In genomic region chr14:100818221-100818699, GRCh38 we compare ENCODE assay signal across 13 cellular contexts. TPM values are rescaled to one million over a fixed set of nuclear protein-coding genes. Genes with fewer than 3 reads are reported as not detected.
"Had no signal": no experiment of that assay in that cellular context is flagged by ENCODE, and none has a peak within 500 bp of the region (broad histone marks: within the 10 kb centered on the region; RNA-seq: fewer than 3 reads in every experiment).

No MANE protein-coding gene starts in this region.

- H3K27me3 Mint-ChIP-seq: progenitor cell of endocrine pancreas had no signal

- H3K4me3 Mint-ChIP-seq: activated naive CD4-positive, alpha-beta T cell treated with anti-CD3 and anti-CD28 coated beads, Interleukin-2, amount 10 ng/mL, durations not matched to agents 7 days and 5 days; activated T-helper 17 cell treated with anti-CD3 and anti-CD28 coated beads, Interleukin-2, amount 50 U/mL, for 72 hours; naive thymus-derived CD8-positive, alpha-beta T cell had no signal

- H3K27ac Mint-ChIP-seq: activated naive CD4-positive, alpha-beta T cell treated with anti-CD3 and anti-CD28 coated beads, Interleukin-2, amount 10 ng/mL, durations not matched to agents 7 days and 5 days; activated T-helper 17 cell treated with anti-CD3 and anti-CD28 coated beads, Interleukin-2, amount 50 U/mL, for 72 hours; progenitor cell of endocrine pancreas had no signal

- H3K4me1 Mint-ChIP-seq: activated naive CD4-positive, alpha-beta T cell treated with anti-CD3 and anti-CD28 coated beads, Interleukin-2, amount 10 ng/mL, durations not matched to agents 7 days and 5 days; activated T-helper 17 cell treated with anti-CD3 and anti-CD28 coated beads, Interleukin-2, amount 50 U/mL, for 72 hours had no signal

- DNase-seq: activated naive CD4-positive, alpha-beta T cell treated with anti-CD3 and anti-CD28 coated beads, Interleukin-2, amount 10 ng/mL, durations not matched to agents 7 days and 5 days; islet precursor cell; mammary epithelial cell; naive thymus-derived CD8-positive, alpha-beta T cell; small intestine; stimulated activated naive CD8-positive, alpha-beta T cell treated with anti-CD3 and anti-CD28 coated beads, Interleukin-15, Interleukin-2, amounts not matched to agents 100 U/mL and 50 U/mL, for 24 hours; transverse colon had no signal

- H3K9me3 Mint-ChIP-seq: activated naive CD4-positive, alpha-beta T cell treated with anti-CD3 and anti-CD28 coated beads, Interleukin-2, amount 10 ng/mL, durations not matched to agents 7 days and 5 days had no signal

- FAIRE-seq: astrocyte, endometrium, small intestine had no signal

- H3K36me3 Mint-ChIP-seq: activated naive CD4-positive, alpha-beta T cell treated with anti-CD3 and anti-CD28 coated beads, Interleukin-2, amount 10 ng/mL, durations not matched to agents 7 days and 5 days; naive thymus-derived CD8-positive, alpha-beta T cell had no signal

- ATAC-seq: activated CD4-positive, CD25-positive, alpha-beta regulatory T cell treated with anti-CD3 and anti-CD28 coated beads, Interleukin-2, amount 50 U/mL, for 24 hours; activated T-helper 17 cell treated with anti-CD3 and anti-CD28 coated beads, Interleukin-2, amount 50 U/mL, for 72 hours; left lobe of liver; naive thymus-derived CD8-positive, alpha-beta T cell; stimulated activated naive CD8-positive, alpha-beta T cell treated with anti-CD3 and anti-CD28 coated beads, Interleukin-15, Interleukin-2, amounts not matched to agents 100 U/mL and 50 U/mL, for 24 hours had no signal

RNA-seq across cellular contexts. Expression of gene MEG3, which starts 7.7 kb away (rescaled TPM):
- total RNA-seq: activated T-helper 17 cell treated with anti-CD3 and anti-CD28 coated beads, Interleukin-2, amount 50 U/mL, for 72 hours; astrocyte; naive thymus-derived CD8-positive, alpha-beta T cell had no signal
